Comparison of ENCODE assay signal across 28 cellular contexts in the genomic region with DNA sequence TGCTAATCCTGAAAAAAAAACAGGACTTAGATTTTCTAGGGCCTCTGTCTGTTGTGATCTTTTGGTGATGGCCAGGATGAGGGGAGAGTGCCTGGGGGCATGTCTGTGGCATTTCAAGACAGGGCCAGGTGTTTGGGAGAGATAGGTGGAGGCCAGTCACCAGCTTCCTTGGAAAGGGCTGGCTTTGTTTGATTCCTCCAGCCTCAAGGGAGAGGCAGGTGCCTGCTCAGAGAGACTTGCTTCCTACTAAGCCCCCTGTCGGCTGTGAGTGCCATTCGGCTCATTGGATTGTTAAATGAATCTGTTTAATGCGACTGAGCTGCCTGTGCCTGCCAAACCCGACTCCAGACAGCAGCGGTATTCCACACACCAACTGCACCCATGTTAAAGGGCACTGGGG.
DNase-seq lines count a peak whose midpoint lies in the region; ATAC-seq and TF ChIP-seq lines count a peak whose summit lies in the region.
"Had no signal": no experiment of that assay in that cellular context is flagged by ENCODE, and none has a peak within 500 bp of the region (broad histone marks: within the 10 kb centered on the region; RNA-seq: fewer than 3 reads in every experiment).

No MANE protein-coding gene starts in this region.

- DNase-seq in NCI-H446 treated with DMSO at 0.1 percent for 48 hours (lab: John Stamatoyannopoulos, UW) (peak; percentile 11), NCI-H446 (lab: John Stamatoyannopoulos, UW) (no peak), NCI-H82 (lab: John Stamatoyannopoulos, UW) (peak; percentile 91), endodermal cell (peak; percentile 61), RWPE1 (ENCODE audit: low spot score) (no peak), COLO668 (lab: John Stamatoyannopoulos, UW; ENCODE audit: unreplicated experiment) (no peak), cerebellar nuclear complex (lab: John Stamatoyannopoulos, UW) (no peak)
- DNase-seq: activated CD4-positive, alpha-beta T cell treated with anti-CD3 and anti-CD28 coated beads, Interleukin-2, amount 50 U/mL, for 4 hours; activated CD8-positive, alpha-beta memory T cell treated with anti-CD3 and anti-CD28 coated beads, Interleukin-2, amount 10 ng/mL, durations not matched to agents 7 days and 5 days; activated gamma-delta T cell treated with Interleukin-2 at 50 U/mL for 16 hours; activated naive CD8-positive, alpha-beta T cell treated with anti-CD3 and anti-CD28 coated beads, Interleukin-2, amount 10 ng/mL, durations not matched to agents 7 days and 5 days; activated T-cell treated with anti-CD3 and anti-CD28 coated beads, Interleukin-2, amount 50 U/mL, for 4 hours; aorta; CD4-positive, CD25-positive, alpha-beta regulatory T cell; effector memory CD4-positive, alpha-beta T cell; KG1; left lung; NCI-H1092 treated with DMSO at 0.1 percent for 48 hours; NCI-H1694 treated with DMSO at 0.1 percent for 48 hours; stimulated activated naive CD4-positive, alpha-beta T cell; T-helper 17 cell; upper lobe of left lung had no signal

- H3K36me3 ChIP-seq in endodermal cell (ENCODE audit: control insufficient read depth, insufficient read depth, low read length): no peaks in the 10 kb centered on the region
- H3K36me3 ChIP-seq: left lung, right atrium auricular region, upper lobe of left lung had no signal

- peaks cover 8% of the 10 kb centered on the region for H3K4me1 Mint-ChIP-seq in endodermal cell
- H3K4me1 Mint-ChIP-seq: activated CD8-positive, alpha-beta memory T cell treated with anti-CD3 and anti-CD28 coated beads, Interleukin-2, amount 10 ng/mL, durations not matched to agents 7 days and 5 days; activated naive CD8-positive, alpha-beta T cell treated with anti-CD3 and anti-CD28 coated beads, Interleukin-2, amount 10 ng/mL, durations not matched to agents 7 days and 5 days; memory B cell; T-helper 17 cell had no signal

- no peak overlapping the region for H3K4me3 ChIP-seq in endodermal cell (ENCODE audit: low read length)
- H3K4me3 ChIP-seq: left lung, right atrium auricular region, smooth muscle cell, upper lobe of left lung had no signal

- CTCF ChIA-PET in RWPE1 (lab: Yijun Ruan, JAX): no interaction called here

- H3K9ac ChIP-seq in endodermal cell (ENCODE audit: extremely low read depth, low read length, poor library complexity, severe bottlenecking): no peak overlapping the region

- H3K9me3 Mint-ChIP-seq in endodermal cell: peaks cover 19% of the 10 kb centered on the region

- TF ChIP-seq CTCF in endodermal cell (conservative IDR thresholded peaks at IDR 0.05) (peak; percentile 59), RWPE1 (conservative IDR thresholded peaks at IDR 0.05; ENCODE audit: low read depth) (no peak)

- ATAC-seq in GM18517 (IDR thresholded peaks at IDR 0.05; ENCODE audit: unreplicated experiment): no peak
- ATAC-seq: activated CD4-positive, CD25-positive, alpha-beta regulatory T cell treated with anti-CD3 and anti-CD28 coated beads, Interleukin-2, amount 50 U/mL, for 24 hours; activated CD8-positive, alpha-beta memory T cell treated with anti-CD3 and anti-CD28 coated beads, Interleukin-2, amount 10 ng/mL, durations not matched to agents 7 days and 5 days; activated T-cell treated with anti-CD3 and anti-CD28 coated beads, Interleukin-2, amount 50 U/mL, for 4 hours; left lung; SK-N-SH treated with all-trans-retinoic acid at 6 μM for 48 hours; T-helper 17 cell had no signal

- POLR2A ChIA-PET in RWPE1 (lab: Yijun Ruan, JAX; ENCODE audit: low non-redundant PET): no interaction called here

- no peaks in the 10 kb centered on the region for H3K9me3 ChIP-seq in endodermal cell (ENCODE audit: control insufficient read depth, low read length)
- H3K9me3 ChIP-seq: right atrium auricular region, upper lobe of left lung had no signal

- H3K27me3 ChIP-seq in endodermal cell (ENCODE audit: control insufficient read depth, insufficient read depth, low read length, poor library complexity, severe bottlenecking): no peaks in the 10 kb centered on the region
- H3K27me3 ChIP-seq: left lung, right atrium auricular region, upper lobe of left lung had no signal

- no peak overlapping the region for H3K27ac Mint-ChIP-seq in endodermal cell
- H3K27ac Mint-ChIP-seq: activated CD8-positive, alpha-beta memory T cell treated with anti-CD3 and anti-CD28 coated beads, Interleukin-2, amount 10 ng/mL, durations not matched to agents 7 days and 5 days; activated naive CD8-positive, alpha-beta T cell treated with anti-CD3 and anti-CD28 coated beads, Interleukin-2, amount 10 ng/mL, durations not matched to agents 7 days and 5 days; CD4-positive, CD25-positive, alpha-beta regulatory T cell; memory B cell; T-helper 17 cell had no signal

- H3K36me3 Mint-ChIP-seq in endodermal cell (ENCODE audit: low read depth): no peaks in the 10 kb centered on the region
- H3K36me3 Mint-ChIP-seq: activated CD8-positive, alpha-beta memory T cell treated with anti-CD3 and anti-CD28 coated beads, Interleukin-2, amount 10 ng/mL, durations not matched to agents 7 days and 5 days; activated naive CD8-positive, alpha-beta T cell treated with anti-CD3 and anti-CD28 coated beads, Interleukin-2, amount 10 ng/mL, durations not matched to agents 7 days and 5 days; CD4-positive, CD25-positive, alpha-beta regulatory T cell; memory B cell had no signal

- no peaks in the 10 kb centered on the region for H3K4me1 ChIP-seq in endodermal cell (ENCODE audit: control insufficient read depth, insufficient read depth, low read length)
- H3K4me1 ChIP-seq: left lung, right atrium auricular region, upper lobe of left lung had no signal

- 78% methylated on average over 5 of the region's 5 CpGs; no CpG with 5 or more reads in 1 of the 2 experiments for WGBS in endodermal cell (ENCODE audit: insufficient coverage in 1 of 2, insufficient read length in 1 of 2), 2 experiments

- no peaks in the 10 kb centered on the region for H3K27me3 Mint-ChIP-seq in endodermal cell (ENCODE audit: insufficient read depth)
- H3K27me3 Mint-ChIP-seq: activated CD8-positive, alpha-beta memory T cell treated with anti-CD3 and anti-CD28 coated beads, Interleukin-2, amount 10 ng/mL, durations not matched to agents 7 days and 5 days; CD4-positive, CD25-positive, alpha-beta regulatory T cell; memory B cell; T-helper 17 cell had no signal

- no peak overlapping the region for H3K4me3 Mint-ChIP-seq in endodermal cell
- H3K4me3 Mint-ChIP-seq: activated CD8-positive, alpha-beta memory T cell treated with anti-CD3 and anti-CD28 coated beads, Interleukin-2, amount 10 ng/mL, durations not matched to agents 7 days and 5 days; activated naive CD8-positive, alpha-beta T cell treated with anti-CD3 and anti-CD28 coated beads, Interleukin-2, amount 10 ng/mL, durations not matched to agents 7 days and 5 days; activated T-cell treated with anti-CD3 and anti-CD28 coated beads, Interleukin-2, amount 50 U/mL, for 4 hours; CD4-positive, CD25-positive, alpha-beta regulatory T cell; memory B cell; T-helper 17 cell had no signal

- H3K27ac ChIP-seq in endodermal cell (ENCODE audit: low read depth, low read length) (no peak overlapping the region), RWPE1 (no peak overlapping the region)
- H3K27ac ChIP-seq: left lung, right atrium auricular region, upper lobe of left lung had no signal

Comparison
In these comparisons a context has a peak if more than half of its experiments do, and no peak if none do; other contexts are left out.
1. DNase-seq: peak in NCI-H446 treated with DMSO at 0.1 percent for 48 hours (single experiment), NCI-H82 (single experiment) and endodermal cell (single experiment); none in NCI-H446 (0 of 2), RWPE1 (single experiment), COLO668 (single experiment) and cerebellar nuclear complex (0 of 2).